9 cellular contexts compared by ENCODE assay signal in the genomic region with DNA sequence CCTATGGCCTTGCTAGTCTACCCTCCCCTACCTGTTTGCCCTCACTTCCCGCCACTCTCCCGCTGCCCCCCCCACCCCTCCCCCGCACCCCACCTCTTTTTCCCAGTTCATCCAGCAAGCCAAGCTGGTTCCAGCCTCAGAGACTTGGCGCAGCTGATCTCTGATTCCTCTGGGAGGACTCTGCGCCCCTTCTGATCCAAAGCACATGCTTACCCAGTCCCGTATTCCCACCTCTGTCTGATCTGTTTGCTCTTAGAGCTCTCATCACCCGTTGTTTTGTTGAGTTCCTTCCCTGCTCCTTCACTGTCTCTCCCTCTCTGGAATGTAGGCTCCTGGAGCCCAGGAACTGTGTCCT. TPM values are rescaled to one million over a fixed set of nuclear protein-coding genes. Genes with fewer than 3 reads are reported as not detected.
DNase-seq lines count a peak whose midpoint lies in the region; ATAC-seq and TF ChIP-seq lines count a peak whose summit lies in the region.
"Had no signal": no experiment of that assay in that cellular context is flagged by ENCODE, and none has a peak within 500 bp of the region (broad histone marks: within the 10 kb centered on the region; RNA-seq: fewer than 3 reads in every experiment).

No MANE protein-coding gene starts in this region.

- H3K56ac ChIP-seq in H9 (ENCODE audit: insufficient read length, low read depth, low read length), result no peak overlapping the region

- POLR2A ChIA-PET in Panc1 (lab: Charles Lee), result no interaction called here

- H3K4me1 Mint-ChIP-seq in H9 (peaks cover 31 to 36% of the 10 kb centered on the region in 2 experiments), endodermal cell (peaks cover 29% of the 10 kb centered on the region)

- H3K23ac ChIP-seq in H9 (ENCODE audit: insufficient read length, low read depth, low read length), result no peak overlapping the region

- no peak overlapping the region for H3K18ac ChIP-seq in H9 (ENCODE audit: insufficient read length, low read depth, low read length)

- no CpG with 5 or more reads among the region's 7 CpGs for WGBS in H9 (ENCODE audit: extremely low coverage, insufficient read length, low lambda C conversion rate)
- WGBS in endodermal cell (ENCODE audit: insufficient coverage in 1 of 2, insufficient read length in 1 of 2), 2 experiments, result 72 to 73% methylated on average over 4 to 7 of the region's 7 CpGs
- 41% methylated on average over 7 of the region's 7 CpGs for WGBS in prostate gland

- H3K9me3 ChIP-seq in H9 (ENCODE audit: control insufficient read depth, low read depth, low read length), result no peaks in the 10 kb centered on the region
- H3K9me3 ChIP-seq in Panc1 (ENCODE audit: control insufficient read depth, insufficient read depth, low read depth, low read length), result no peaks in the 10 kb centered on the region
- no peaks in the 10 kb centered on the region for H3K9me3 ChIP-seq in endodermal cell (ENCODE audit: control insufficient read depth, low read length)
- no peaks in the 10 kb centered on the region for H3K9me3 ChIP-seq in prostate gland
- H3K9me3 ChIP-seq in WERI-Rb-1 (ENCODE audit: severe bottlenecking), result no peaks in the 10 kb centered on the region
- H3K9me3 ChIP-seq: left lung had no signal

- ATAC-seq in Panc1 (no peak), GM21381 (IDR thresholded peaks at IDR 0.05; ENCODE audit: unreplicated experiment) (no peak), GM21390 (IDR thresholded peaks at IDR 0.05; ENCODE audit: unreplicated experiment) (no peak)

- H3K36me3 ChIP-seq in Panc1 (ENCODE audit: control insufficient read depth, insufficient read depth, low read length) (peaks cover 4% of the 10 kb centered on the region; the same call in 1 of the 2 replicates), endodermal cell (ENCODE audit: control insufficient read depth, insufficient read depth, low read length) (peaks cover 3% of the 10 kb centered on the region), prostate gland (no peaks in the 10 kb centered on the region), WERI-Rb-1 (peaks cover 16% of the 10 kb centered on the region)
- H3K36me3 ChIP-seq: left lung had no signal

- peak overlapping the region; percentile 74 to 80 for H3K4me3 Mint-ChIP-seq in H9
- peak overlapping the region; percentile 80 for H3K4me3 Mint-ChIP-seq in endodermal cell

- no peak overlapping the region for H2BK120ac ChIP-seq in H9 (ENCODE audit: low read depth, low read length, poor library complexity, severe bottlenecking)

- no peak overlapping the region for H3K27ac ChIP-seq in H9 (ENCODE audit: insufficient read length, low read depth, low read length)
- H3K27ac ChIP-seq in Panc1 (ENCODE audit: low read length), result peak overlapping the region; percentile 90; the same call in 1 of the 2 replicates
- no peak overlapping the region for H3K27ac ChIP-seq in endodermal cell (ENCODE audit: low read depth, low read length)
- H3K27ac ChIP-seq in prostate gland, result peak overlapping the region; percentile 91 to 92
- no peak overlapping the region for H3K27ac ChIP-seq in WERI-Rb-1

- H3K9ac ChIP-seq in H9 (ENCODE audit: extremely low read depth, insufficient read length, low read length), result no peak overlapping the region
- no peak overlapping the region for H3K9ac ChIP-seq in endodermal cell (ENCODE audit: extremely low read depth, low read length, poor library complexity, severe bottlenecking)

- peaks cover 9% of the 10 kb centered on the region; the same call in 1 of the 2 replicates for H3K79me2 ChIP-seq in H9 (ENCODE audit: insufficient read depth, low read length)

- H4K8ac ChIP-seq in H9 (replicated peaks; ENCODE audit: insufficient read length, low read depth, low read length), result no peak overlapping the region

- H3K9me3 Mint-ChIP-seq in H9 (no peaks in the 10 kb centered on the region; a peak in 1 of 5 replicates), endodermal cell (no peaks in the 10 kb centered on the region)

- H3K4me1 ChIP-seq in H9 (ENCODE audit: insufficient read depth, low read length) (peaks cover 9% of the 10 kb centered on the region; the same call in 1 of the 2 replicates), Panc1 (ENCODE audit: control insufficient read depth, insufficient read depth, low read length) (peaks cover 19% of the 10 kb centered on the region), endodermal cell (ENCODE audit: control insufficient read depth, insufficient read depth, low read length) (peaks cover 5% of the 10 kb centered on the region), prostate gland (replicated peaks) (peaks cover 15% of the 10 kb centered on the region)

- H2BK5ac ChIP-seq in H9 (ENCODE audit: insufficient read length, low read length), result no peak overlapping the region

- H3T11ph ChIP-seq in H9 (ENCODE audit: low read length), result no peak overlapping the region

- H3K79me1 ChIP-seq in H9 (ENCODE audit: insufficient read depth, low read depth, low read length, poor library complexity, severe bottlenecking), result no peaks in the 10 kb centered on the region

- DNase-seq in H9 (peak; percentile 34), Panc1 (ENCODE audit: low read depth, low spot score) (no peak), endodermal cell (peak; percentile 68), prostate gland (ENCODE audit: low spot score) (no peak), WERI-Rb-1 (no peak)

- H3K27me3 Mint-ChIP-seq in H9 (ENCODE audit: low read depth) (peaks cover 2% of the 10 kb centered on the region; the same call in 1 of the 2 replicates), endodermal cell (ENCODE audit: insufficient read depth) (peaks cover 2% of the 10 kb centered on the region)

- in situ Hi-C loops in Panc1 (cut with HindIII; ENCODE audit: low pct_unique_long_range_greater_than_20kb, low sequenced_read_pairs), result no loop called here

- H2BK15ac ChIP-seq in H9 (ENCODE audit: low read depth, low read length), result no peak overlapping the region

- no peaks in the 10 kb centered on the region for H3K27me3 ChIP-seq in H9 (ENCODE audit: insufficient read depth, low read length)
- no peaks in the 10 kb centered on the region for H3K27me3 ChIP-seq in Panc1 (ENCODE audit: control insufficient read depth, insufficient read depth, low read length)
- no peaks in the 10 kb centered on the region for H3K27me3 ChIP-seq in endodermal cell (ENCODE audit: control insufficient read depth, insufficient read depth, low read length, poor library complexity, severe bottlenecking)
- H3K27me3 ChIP-seq in prostate gland (replicated peaks; ENCODE audit: insufficient read depth), result no peaks in the 10 kb centered on the region
- H3K27me3 ChIP-seq in WERI-Rb-1 (ENCODE audit: insufficient read depth, low read depth, severe bottlenecking), result no peaks in the 10 kb centered on the region
- H3K27me3 ChIP-seq: left lung had no signal

- peak overlapping the region; percentile 79 for H3K4me2 ChIP-seq in H9 (ENCODE audit: insufficient read depth, insufficient read length, low read length)

- intact Hi-C loops in Panc1 (cut with micrococcal nuclease; ENCODE audit: unreplicated experiment), result no loop called here
- intact Hi-C loops in prostate gland (cut with DNase I), result no loop called here

- H2BK20ac ChIP-seq in H9 (ENCODE audit: low read depth, low read length, poor library complexity, severe bottlenecking), result no peak overlapping the region

- no peaks in the 10 kb centered on the region for H4K20me1 ChIP-seq in H9 (ENCODE audit: control insufficient read depth, insufficient read depth, insufficient read length)

- CTCF ChIA-PET in Panc1 (lab: Charles Lee), result no interaction called here

- H3K4me3 ChIP-seq in Panc1 (ENCODE audit: low read depth in 2 of 2, low read length in 2 of 2) (peak overlapping the region; percentile 64 to 90; a peak in 3 of 4 replicates), endodermal cell (ENCODE audit: low read length) (no peak overlapping the region), prostate gland (no peak overlapping the region), WERI-Rb-1 (ENCODE audit: low read depth, low read length) (no peak overlapping the region)

- no peak overlapping the region for H3K4ac ChIP-seq in H9 (ENCODE audit: low read depth, low read length)

- H3K27ac Mint-ChIP-seq in H9 (peak overlapping the region in 1 of 3 experiments; percentile 41; a peak in 3 of 7 replicates), endodermal cell (peak overlapping the region; percentile 92)

- no peak overlapping the region for H2AK5ac ChIP-seq in H9 (ENCODE audit: insufficient read length, low read length)

- H3K36me3 Mint-ChIP-seq in H9 (ENCODE audit: insufficient read depth in 1 of 3, low read depth in 3 of 3) (peaks cover 4 to 11% (median 10%) of the 10 kb centered on the region in 3 experiments; a peak in 6 of 7 replicates), endodermal cell (ENCODE audit: low read depth) (peaks cover 4% of the 10 kb centered on the region)

- no peak overlapping the region for H2AFZ ChIP-seq in H9 (ENCODE audit: low read length)

- TF ChIP-seq CTCF in H9 (conservative IDR thresholded peaks at IDR 0.05) (no peak), Panc1 (IDR thresholded peaks at IDR 0.05) (no peak), endodermal cell (conservative IDR thresholded peaks at IDR 0.05) (no peak), prostate gland (IDR thresholded peaks at IDR 0.05) (no peak), WERI-Rb-1 (IDR thresholded peaks at IDR 0.05; ENCODE audit: low read depth, low read length) (no peak)

- no peak overlapping the region for H4K91ac ChIP-seq in H9 (ENCODE audit: insufficient read length, low read depth, low read length)

- no peak overlapping the region for H4K5ac ChIP-seq in H9 (ENCODE audit: insufficient read length, low read depth, low read length)

- no peak overlapping the region for H2BK12ac ChIP-seq in H9 (ENCODE audit: insufficient read length, low read depth, low read length)

- no peak for TF ChIP-seq POLR2A in prostate gland (IDR thresholded peaks at IDR 0.05)

- 0 out of 2 replicates have a peak overlapping the region, but pooled peaks have one; percentile 39 for H3K14ac ChIP-seq in H9 (ENCODE audit: insufficient read depth, low read length)

- H3K23me2 ChIP-seq in H9 (ENCODE audit: insufficient read length, low read depth, low read length, poor library complexity, severe bottlenecking), result peaks cover 13% of the 10 kb centered on the region

- BruUV-seq in Panc1 (replicated peaks; lab: Mats Ljungman, UMichigan), result no TSS peak

RNA-seq across cellular contexts. Expression of gene ZXDC, which starts 1.3 kb away (rescaled TPM):
- total RNA-seq in H9 (2021) (26.9 and 28.3 TPM in 2 replicates), Panc1 (2021; ENCODE audit: unreplicated experiment) (33.3 TPM), endodermal cell (10 to 100 TPM; 30.5 to 31.6 TPM), prostate gland (10 to 100 TPM; 47.7 to 87.0 TPM)
- polyA plus RNA-seq in Panc1 (2012; ENCODE audit: insufficient read length), result 23.0 TPM
- 22.5 TPM for polyA plus RNA-seq in endodermal cell (2013, experiment 1 of 2)
- 21.5 TPM for polyA plus RNA-seq in endodermal cell (2013, experiment 2 of 2)

RNA-seq across cellular contexts. Expression of gene UROC1, which starts 40.6 kb away (rescaled TPM):
- total RNA-seq in H9 (2021), result not detected in 2 replicates
- not detected for total RNA-seq in Panc1 (2021; ENCODE audit: unreplicated experiment)
- polyA plus RNA-seq in Panc1 (2012; ENCODE audit: insufficient read length), result not detected
- not detected for total RNA-seq in endodermal cell
- not detected for polyA plus RNA-seq in endodermal cell (2013, experiment 1 of 2)
- not detected for polyA plus RNA-seq in endodermal cell (2013, experiment 2 of 2)
- total RNA-seq in prostate gland, result under 1 TPM in 1 of 2 donors, not detected in 1; 0.17 TPM
- total RNA-seq: left lung, subcutaneous adipose tissue had no signal

RNA-seq across cellular contexts. Expression of gene CHST13, which starts 47.0 kb away (rescaled TPM):
- total RNA-seq in H9 (2021) (0.85 and 0.99 TPM in 2 replicates), Panc1 (2021; ENCODE audit: unreplicated experiment) (0.64 TPM), endodermal cell (1 to 10 TPM; 1.6 to 6.7 TPM), prostate gland (1 to 10 TPM in 1 of 2 donors, not detected in 1; 6.9 TPM)
- 2.2 TPM for polyA plus RNA-seq in Panc1 (2012; ENCODE audit: insufficient read length)
- polyA plus RNA-seq in endodermal cell (2013, experiment 1 of 2), result 0.64 TPM
- 0.37 TPM for polyA plus RNA-seq in endodermal cell (2013, experiment 2 of 2)

Comparison
In these comparisons a context has a peak if more than half of its experiments do, and no peak if none do; other contexts are left out.
1. DNase-seq: peak in H9 (single experiment) and endodermal cell (single experiment); none in Panc1 (single experiment), prostate gland (single experiment) and WERI-Rb-1 (single experiment).
2. H3K27ac ChIP-seq: peak in Panc1 (single experiment) and prostate gland (2 of 2); none in H9 (single experiment), endodermal cell (single experiment) and WERI-Rb-1 (single experiment).
3. H3K4me3 ChIP-seq: peak in Panc1 (2 of 2); none in endodermal cell (single experiment), prostate gland (0 of 2) and WERI-Rb-1 (single experiment).